Comparison of ENCODE assay signal across 1 cellular context in genomic region chr11:11876458-11876857, GRCh38.
TF ChIP-seq lines count a peak whose summit lies in the region.

No MANE protein-coding gene starts in this region.

TF ChIP-seq in GM23338, 12 proteins besides CTCF, POLR2A, EP300 and RAD21 (continued from another document):
- peak; percentile 97 for TF ChIP-seq ZNF462 (CRISPR knock-in tag; IDR thresholded peaks at IDR 0.05)
- TF ChIP-seq REST (IDR thresholded peaks at IDR 0.05; ENCODE audit: unreplicated experiment), result no peak
- TF ChIP-seq CREB1 (CRISPR knock-in tag; IDR thresholded peaks at IDR 0.05; ENCODE audit: low read depth), result peak; percentile 36; the same call in 1 of the 2 replicates
